In the genomic region with DNA sequence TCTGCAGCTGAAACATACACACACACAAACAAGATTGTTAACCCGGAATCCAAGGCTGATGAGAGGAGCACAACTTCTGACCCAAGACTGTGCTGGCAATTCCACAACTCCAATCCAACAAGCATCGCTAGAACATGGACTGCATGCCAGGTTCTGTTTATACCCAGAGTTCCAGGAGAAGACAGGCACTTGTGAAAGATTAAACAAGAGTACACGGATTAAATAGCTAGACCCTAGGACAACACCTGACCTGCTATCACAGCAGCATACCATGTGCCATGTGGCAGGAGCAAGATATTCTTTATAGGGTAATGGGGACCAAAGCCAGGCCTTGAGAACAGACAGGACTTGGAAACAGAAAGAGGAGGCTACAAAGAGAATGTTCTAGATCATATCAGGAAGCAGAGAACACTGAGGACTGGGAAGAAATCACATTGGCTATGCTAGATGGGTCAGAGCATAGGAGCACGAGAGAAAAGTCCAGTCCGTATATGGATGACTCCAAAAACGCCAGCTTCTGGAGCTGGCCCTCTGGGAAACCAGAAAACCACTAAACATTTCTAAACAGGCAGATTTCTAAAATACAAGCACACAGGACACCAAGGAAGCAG, we compare ENCODE assay signal across 21 cellular contexts.
DNase-seq lines count a peak whose midpoint lies in the region; ATAC-seq and TF ChIP-seq lines count a peak whose summit lies in the region.
"Had no signal": no experiment of that assay in that cellular context is flagged by ENCODE, and none has a peak within 500 bp of the region (broad histone marks: within the 10 kb centered on the region; RNA-seq: fewer than 3 reads in every experiment).

No MANE protein-coding gene starts in this region.

- H3K79me2 ChIP-seq in PC-3 (ENCODE audit: low read length): no peaks in the 10 kb centered on the region

- H3K27ac Mint-ChIP-seq in activated naive CD4-positive, alpha-beta T cell treated with anti-CD3 and anti-CD28 coated beads, Interleukin-2, amount 50 U/mL, for 24 hours: peak overlapping the region; percentile 43
- H3K27ac Mint-ChIP-seq in activated naive CD4-positive, alpha-beta T cell treated with anti-CD3 and anti-CD28 coated beads, Interleukin-2, amount 10 ng/mL, durations not matched to agents 7 days and 5 days: no peak overlapping the region
- H3K27ac Mint-ChIP-seq in stimulated activated effector memory CD8-positive, alpha-beta T cell treated with anti-CD3 and anti-CD28 coated beads, Interleukin-12 subunit alpha, Interleukin-12 subunit beta, amount 100 ng/mL, for 72 hours: peak overlapping the region; percentile 41
- H3K27ac Mint-ChIP-seq in HFFc6: no peak overlapping the region
- H3K27ac Mint-ChIP-seq: activated B cell treated with CpG ODN at 0.5 μM for 24 hours had no signal

- H3K9ac ChIP-seq in PC-3 (ENCODE audit: low read length): no peak overlapping the region

- H3K27me3 Mint-ChIP-seq in activated naive CD4-positive, alpha-beta T cell treated with anti-CD3 and anti-CD28 coated beads, Interleukin-2, amount 50 U/mL, for 24 hours: no peaks in the 10 kb centered on the region
- H3K27me3 Mint-ChIP-seq in activated naive CD4-positive, alpha-beta T cell treated with anti-CD3 and anti-CD28 coated beads, Interleukin-2, amount 10 ng/mL, durations not matched to agents 7 days and 5 days: no peaks in the 10 kb centered on the region
- H3K27me3 Mint-ChIP-seq in HFFc6 (ENCODE audit: insufficient read depth): no peaks in the 10 kb centered on the region
- H3K27me3 Mint-ChIP-seq: activated B cell treated with CpG ODN at 0.5 μM for 24 hours had no signal

- H3K27ac ChIP-seq in PC-3 (ENCODE audit: low read length): 0 out of 2 replicates have a peak overlapping the region, but pooled peaks have one; percentile 22
- H3K27ac ChIP-seq in adrenal gland: peak overlapping the region in 3 of 5 donors; percentile 6 to 60 (median 44)
- H3K27ac ChIP-seq: esophagus muscularis mucosa, prostate gland, SJCRH30 had no signal

- H3K36me3 ChIP-seq in PC-3 (ENCODE audit: low read depth, low read length) (peaks cover 12% of the 10 kb centered on the region; the same call in 1 of the 2 replicates), adrenal gland (replicated peaks in 1 of 2) (no peaks in the 10 kb centered on the region)
- H3K36me3 ChIP-seq: prostate gland, tibial nerve had no signal

- H3K4me3 ChIP-seq in PC-3 (ENCODE audit: low read length) (no peak overlapping the region), adrenal gland (no peak overlapping the region)
- H3K4me3 ChIP-seq: esophagus muscularis mucosa, prostate gland, SJCRH30, tibial nerve had no signal

- H3K27me3 ChIP-seq in PC-3 (ENCODE audit: low read length): no peaks in the 10 kb centered on the region
- H3K27me3 ChIP-seq in adrenal gland: no peaks in the 10 kb centered on the region
- H3K27me3 ChIP-seq: esophagus muscularis mucosa, SJCRH30, tibial nerve had no signal

- H3K4me1 ChIP-seq in PC-3 (ENCODE audit: insufficient read depth, low read length) (peaks cover 20% of the 10 kb centered on the region), adrenal gland (replicated peaks in 1 of 2) (peaks cover 3 to 17% of the 10 kb centered on the region in 2 donors)
- H3K4me1 ChIP-seq: prostate gland had no signal

- H3K9me3 Mint-ChIP-seq in activated naive CD4-positive, alpha-beta T cell treated with anti-CD3 and anti-CD28 coated beads, Interleukin-2, amount 50 U/mL, for 24 hours: no peaks in the 10 kb centered on the region
- no peaks in the 10 kb centered on the region for H3K9me3 Mint-ChIP-seq in activated naive CD4-positive, alpha-beta T cell treated with anti-CD3 and anti-CD28 coated beads, Interleukin-2, amount 10 ng/mL, durations not matched to agents 7 days and 5 days
- H3K9me3 Mint-ChIP-seq in stimulated activated effector memory CD8-positive, alpha-beta T cell treated with anti-CD3 and anti-CD28 coated beads, Interleukin-12 subunit alpha, Interleukin-12 subunit beta, amount 100 ng/mL, for 72 hours: no peaks in the 10 kb centered on the region
- H3K9me3 Mint-ChIP-seq in HFFc6: no peaks in the 10 kb centered on the region
- H3K9me3 Mint-ChIP-seq: activated B cell treated with CpG ODN at 0.5 μM for 24 hours had no signal

- no peak overlapping the region for H2AFZ ChIP-seq in PC-3 (ENCODE audit: low read length)

- TF ChIP-seq CTCF in PC-3 (conservative IDR thresholded peaks at IDR 0.05; ENCODE audit: low read depth, low read length) (no peak), adrenal gland (IDR thresholded peaks at IDR 0.05) (no peak), HFFc6 (IDR thresholded peaks at IDR 0.05) (no peak)

- H3K9me3 ChIP-seq in PC-3 (ENCODE audit: low read length) (no peaks in the 10 kb centered on the region), adrenal gland (replicated peaks in 1 of 3) (no peaks in the 10 kb centered on the region)
- H3K9me3 ChIP-seq: esophagus muscularis mucosa, prostate gland, SJCRH30, tibial nerve had no signal

- no peak for ATAC-seq in PC-3
- no peak for ATAC-seq in stimulated activated effector memory CD8-positive, alpha-beta T cell treated with anti-CD3 and anti-CD28 coated beads, Interleukin-12 subunit alpha, Interleukin-12 subunit beta, amount 100 ng/mL, for 72 hours
- ATAC-seq: Panc1 had no signal

- no peak overlapping the region for H3K4me2 ChIP-seq in PC-3 (ENCODE audit: low read length)

- CTCF ChIA-PET in activated naive CD4-positive, alpha-beta T cell treated with anti-CD3 and anti-CD28 coated beads, Interleukin-2, amount 10 ng/mL, durations not matched to agents 7 days and 5 days (lab: Charles Lee): interaction anchor here (0.6 to 1.1 kb wide), 3 partner anchors 63 to 246 kb away, joined by 3 read pairs; no protein-coding TSS in a partner anchor
- CTCF ChIA-PET in PC-3 (lab: Charles Lee): no interaction called here

- WGBS in adrenal gland, 4 donors: 60 to 78% (median 70%) methylated on average over 6 of the region's 6 CpGs

- no peak for DNase-seq in activated naive CD4-positive, alpha-beta T cell treated with anti-CD3 and anti-CD28 coated beads, Interleukin-2, amount 10 ng/mL, durations not matched to agents 7 days and 5 days
- no peak for DNase-seq in PC-3
- no peak for DNase-seq in adrenal gland
- DNase-seq in stimulated activated effector memory CD8-positive, alpha-beta T cell treated with anti-CD3 and anti-CD28 coated beads, Interleukin-12 subunit alpha, Interleukin-12 subunit beta, amount 100 ng/mL, for 72 hours (ENCODE audit: low spot score in 2 of 2): no peak
- DNase-seq in stimulated activated naive CD4-positive, alpha-beta T cell treated with Interleukin-2 at 50 U/mL for 16 hours (lab: John Stamatoyannopoulos, UW): no peak
- no peak for DNase-seq in HFFc6
- DNase-seq: ACHN; activated B cell treated with CpG ODN at 0.5 μM for 24 hours; activated naive CD4-positive, alpha-beta T cell treated with Interleukin-2 at 50 U/mL for 16 hours; dermis blood vessel endothelial cell; foreskin melanocyte; IMR-90; NCI-H1092 treated with DMSO at 0.1 percent for 48 hours; NCI-H1930; NCI-H524 treated with DMSO at 0.1 percent for 48 hours; SJCRH30 had no signal

- H3F3A ChIP-seq in PC-3 (ENCODE audit: low read length, unreplicated experiment): no peaks in the 10 kb centered on the region

- POLR2A ChIA-PET in PC-3 (lab: Charles Lee; ENCODE audit: unreplicated experiment): no interaction called here

- H4K20me1 ChIP-seq in PC-3 (ENCODE audit: low read length): no peaks in the 10 kb centered on the region

- no peak for TF ChIP-seq POLR2A in adrenal gland (IDR thresholded peaks at IDR 0.05)

- BruUV-seq in PC-3 (replicated peaks; lab: Mats Ljungman, UMichigan): no TSS peak

- H3K4me3 Mint-ChIP-seq in activated naive CD4-positive, alpha-beta T cell treated with anti-CD3 and anti-CD28 coated beads, Interleukin-2, amount 50 U/mL, for 24 hours: no peak overlapping the region
- no peak overlapping the region for H3K4me3 Mint-ChIP-seq in activated naive CD4-positive, alpha-beta T cell treated with anti-CD3 and anti-CD28 coated beads, Interleukin-2, amount 10 ng/mL, durations not matched to agents 7 days and 5 days
- peak overlapping the region; percentile 35 for H3K4me3 Mint-ChIP-seq in stimulated activated effector memory CD8-positive, alpha-beta T cell treated with anti-CD3 and anti-CD28 coated beads, Interleukin-12 subunit alpha, Interleukin-12 subunit beta, amount 100 ng/mL, for 72 hours
- H3K4me3 Mint-ChIP-seq in HFFc6: no peak overlapping the region
- H3K4me3 Mint-ChIP-seq: activated B cell treated with CpG ODN at 0.5 μM for 24 hours had no signal

- H3K36me3 Mint-ChIP-seq in activated naive CD4-positive, alpha-beta T cell treated with anti-CD3 and anti-CD28 coated beads, Interleukin-2, amount 50 U/mL, for 24 hours: no peaks in the 10 kb centered on the region
- no peaks in the 10 kb centered on the region for H3K36me3 Mint-ChIP-seq in activated naive CD4-positive, alpha-beta T cell treated with anti-CD3 and anti-CD28 coated beads, Interleukin-2, amount 10 ng/mL, durations not matched to agents 7 days and 5 days
- no peaks in the 10 kb centered on the region for H3K36me3 Mint-ChIP-seq in stimulated activated effector memory CD8-positive, alpha-beta T cell treated with anti-CD3 and anti-CD28 coated beads, Interleukin-12 subunit alpha, Interleukin-12 subunit beta, amount 100 ng/mL, for 72 hours
- H3K36me3 Mint-ChIP-seq in HFFc6 (ENCODE audit: low read depth): no peaks in the 10 kb centered on the region

- intact Hi-C loops in PC-3 (cut with micrococcal nuclease): no loop called here
- intact Hi-C loops in adrenal gland (cut with DNase I): loop anchor here (10.0 kb wide), 1 partner anchor 193 kb away; no protein-coding TSS in a partner anchor

- peaks cover 16% of the 10 kb centered on the region for H3K4me1 Mint-ChIP-seq in activated naive CD4-positive, alpha-beta T cell treated with anti-CD3 and anti-CD28 coated beads, Interleukin-2, amount 50 U/mL, for 24 hours
- peaks cover 29% of the 10 kb centered on the region for H3K4me1 Mint-ChIP-seq in activated naive CD4-positive, alpha-beta T cell treated with anti-CD3 and anti-CD28 coated beads, Interleukin-2, amount 10 ng/mL, durations not matched to agents 7 days and 5 days
- H3K4me1 Mint-ChIP-seq in stimulated activated effector memory CD8-positive, alpha-beta T cell treated with anti-CD3 and anti-CD28 coated beads, Interleukin-12 subunit alpha, Interleukin-12 subunit beta, amount 100 ng/mL, for 72 hours: peaks cover 14% of the 10 kb centered on the region
- H3K4me1 Mint-ChIP-seq in HFFc6 (ENCODE audit: low read depth): peaks cover 16% of the 10 kb centered on the region

- no peaks in the 10 kb centered on the region for H3K9me2 ChIP-seq in PC-3 (replicated peaks; ENCODE audit: low read length)

Comparison
In these comparisons a context has a peak if more than half of its experiments do, and no peak if none do; other contexts are left out.
1. H3K27ac Mint-ChIP-seq: peak in activated naive CD4-positive, alpha-beta T cell treated with anti-CD3 and anti-CD28 coated beads, Interleukin-2, amount 50 U/mL, for 24 hours (single experiment) and stimulated activated effector memory CD8-positive, alpha-beta T cell treated with anti-CD3 and anti-CD28 coated beads, Interleukin-12 subunit alpha, Interleukin-12 subunit beta, amount 100 ng/mL, for 72 hours (single experiment); none in activated naive CD4-positive, alpha-beta T cell treated with anti-CD3 and anti-CD28 coated beads, Interleukin-2, amount 10 ng/mL, durations not matched to agents 7 days and 5 days (single experiment) and HFFc6 (single experiment).